ENCODE assay signal across 15 cellular contexts in genomic region chr1:109162626-109163025, GRCh38. TPM values are rescaled to one million over a fixed set of nuclear protein-coding genes. Genes with fewer than 3 reads are reported as not detected.
DNase-seq lines count a peak whose midpoint lies in the region; ATAC-seq, FAIRE-seq and TF ChIP-seq lines count a peak whose summit lies in the region.
"Had no signal": no experiment of that assay in that cellular context is flagged by ENCODE, and none has a peak within 500 bp of the region (broad histone marks: within the 10 kb centered on the region; RNA-seq: fewer than 3 reads in every experiment).

No MANE protein-coding gene starts in this region.

- intact Hi-C loops in CD8-positive, alpha-beta T cell (cut with DNase I, micrococcal nuclease), result no loop called here
- intact Hi-C loops in activated T-helper 1 cell treated with anti-CD3 and anti-CD28 coated beads, Interleukin-12 subunit alpha, Interleukin-12 subunit beta, Interleukin-2, Interleukin-4 antibody, amounts not matched to agents 30 ng/mL and 10 ng/mL and 1 ng/mL, durations not matched to agents 14 hours and 24 hours and 36 hours (cut with micrococcal nuclease), result loop anchor here (1.0 to 2.0 kb wide), 5 partner anchors 30 to 86 kb away; partner anchors contain the start of gene TAF13
- intact Hi-C loops in natural killer cell (cut with micrococcal nuclease), result no loop called here

- POLR2A ChIA-PET in A549 (lab: Yijun Ruan, JAX), result no interaction called here
- POLR2A ChIA-PET in CD8-positive, alpha-beta T cell (lab: Charles Lee), result interaction anchor here (1.2 kb wide), 1 partner anchor 51 kb away, joined by 4 read pairs; the partner anchor contains the start of gene SARS1

- no peak for TF ChIP-seq EP300 in A549 (IDR thresholded peaks at IDR 0.05)

- FAIRE-seq in A549 (lab: Jason Lieb, UNC) (no peak), D721Med (lab: Jason Lieb, UNC) (no peak)

- H3K27me3 ChIP-seq in CD8-positive, alpha-beta T cell (ENCODE audit: insufficient read depth, low read length), result no peaks in the 10 kb centered on the region
- H3K27me3 ChIP-seq: gastroesophageal sphincter had no signal

- peaks cover 1% of the 10 kb centered on the region for H3K36me3 Mint-ChIP-seq in CD8-positive, alpha-beta T cell
- H3K36me3 Mint-ChIP-seq in activated T-helper 1 cell treated with anti-CD3 and anti-CD28 coated beads, Interleukin-12 subunit alpha, Interleukin-12 subunit beta, Interleukin-2, Interleukin-4 antibody, amounts not matched to agents 30 ng/mL and 10 ng/mL and 1 ng/mL, durations not matched to agents 14 hours and 24 hours and 36 hours (ENCODE audit: low read depth), result peaks cover 8% of the 10 kb centered on the region
- no peaks in the 10 kb centered on the region for H3K36me3 Mint-ChIP-seq in natural killer cell

- no peak for TF ChIP-seq POLR2A in A549 (IDR thresholded peaks at IDR 0.05; ENCODE audit: low read length)

- TF ChIP-seq CTCF in A549 (IDR thresholded peaks at IDR 0.05) (no peak), natural killer cell (IDR thresholded peaks at IDR 0.05) (no peak), D721Med (IDR thresholded peaks at IDR 0.05; ENCODE audit: insufficient read depth, missing control alignments) (no peak)
- no peak for TF ChIP-seq CTCF in CD8-positive, alpha-beta T cell (IDR thresholded peaks at IDR 0.05)

- TF ChIP-seq RAD21 in A549 (conservative IDR thresholded peaks at IDR 0.05 in 1 of 2, IDR thresholded peaks at IDR 0.05 in 1 of 2), result no peak

- H3K36me3 ChIP-seq in CD8-positive, alpha-beta T cell (ENCODE audit: insufficient read depth, low read length), result no peaks in the 10 kb centered on the region
- H3K36me3 ChIP-seq: gastroesophageal sphincter had no signal

- H3K27ac Mint-ChIP-seq in CD8-positive, alpha-beta T cell, result peak overlapping the region; percentile 61
- peak overlapping the region; percentile 15 for H3K27ac Mint-ChIP-seq in activated T-helper 1 cell treated with anti-CD3 and anti-CD28 coated beads, Interleukin-12 subunit alpha, Interleukin-12 subunit beta, Interleukin-2, Interleukin-4 antibody, amounts not matched to agents 30 ng/mL and 10 ng/mL and 1 ng/mL, durations not matched to agents 14 hours and 24 hours and 36 hours
- H3K27ac Mint-ChIP-seq in natural killer cell, result peak overlapping the region; percentile 72 to 93
- H3K27ac Mint-ChIP-seq: activated naive CD4-positive, alpha-beta T cell treated with anti-CD3 and anti-CD28 coated beads for 36 hours had no signal

- H3K27ac ChIP-seq in A549, result peak overlapping the region in 1 of 2 experiments; percentile 47; a peak in 2 of 6 replicates
- H3K27ac ChIP-seq in CD8-positive, alpha-beta T cell (ENCODE audit: low read depth, low read length), result no peak overlapping the region

- peak overlapping the region; percentile 62 for H3K4me2 ChIP-seq in A549

- H3K4me3 ChIP-seq in A549, result no peak overlapping the region
- H3K4me3 ChIP-seq in CD8-positive, alpha-beta T cell (ENCODE audit: low read depth, low read length), result no peak overlapping the region
- H3K4me3 ChIP-seq: gastroesophageal sphincter had no signal

- DNase-seq in A549 (ENCODE audit: low read depth in 1 of 2, low spot score in 1 of 2), result no peak
- DNase-seq in CD8-positive, alpha-beta T cell, result no peak
- no peak for DNase-seq in activated T-helper 1 cell treated with anti-CD3 and anti-CD28 coated beads, Interleukin-12 subunit alpha, Interleukin-12 subunit beta, Interleukin-2, Interleukin-4 antibody, amounts not matched to agents 30 ng/mL and 10 ng/mL and 1 ng/mL, durations not matched to agents 14 hours and 24 hours and 36 hours (ENCODE audit: low spot score)
- DNase-seq in natural killer cell, result no peak
- no peak for DNase-seq in cerebellum (ENCODE audit: low spot score)
- no peak for DNase-seq in D721Med (ENCODE audit: insufficient read length, low spot score)
- DNase-seq: activated CD4-positive, CD25-positive, alpha-beta regulatory T cell treated with anti-CD3 and anti-CD28 coated beads, Interleukin-2, amount 50 U/mL, for 72 hours; cortex of kidney; NCI-H1048; NCI-H510A had no signal

- no peaks in the 10 kb centered on the region for H3K27me3 Mint-ChIP-seq in CD8-positive, alpha-beta T cell (ENCODE audit: low read depth)
- H3K27me3 Mint-ChIP-seq in activated T-helper 1 cell treated with anti-CD3 and anti-CD28 coated beads, Interleukin-12 subunit alpha, Interleukin-12 subunit beta, Interleukin-2, Interleukin-4 antibody, amounts not matched to agents 30 ng/mL and 10 ng/mL and 1 ng/mL, durations not matched to agents 14 hours and 24 hours and 36 hours (ENCODE audit: insufficient read depth), result peaks cover 3% of the 10 kb centered on the region
- H3K27me3 Mint-ChIP-seq in natural killer cell (ENCODE audit: low read depth in 2 of 2), result no peaks in the 10 kb centered on the region

- H3K4me3 Mint-ChIP-seq in CD8-positive, alpha-beta T cell, result no peak overlapping the region
- no peak overlapping the region for H3K4me3 Mint-ChIP-seq in activated T-helper 1 cell treated with anti-CD3 and anti-CD28 coated beads, Interleukin-12 subunit alpha, Interleukin-12 subunit beta, Interleukin-2, Interleukin-4 antibody, amounts not matched to agents 30 ng/mL and 10 ng/mL and 1 ng/mL, durations not matched to agents 14 hours and 24 hours and 36 hours
- peak overlapping the region; percentile 87 for H3K4me3 Mint-ChIP-seq in natural killer cell
- H3K4me3 Mint-ChIP-seq: activated naive CD4-positive, alpha-beta T cell treated with anti-CD3 and anti-CD28 coated beads for 36 hours; neural crest cell had no signal

- H3K4me1 ChIP-seq in A549, result peaks cover 13% of the 10 kb centered on the region
- peaks cover 12% of the 10 kb centered on the region for H3K4me1 ChIP-seq in CD8-positive, alpha-beta T cell (ENCODE audit: insufficient read depth, low read length)

- H3K9me3 Mint-ChIP-seq in CD8-positive, alpha-beta T cell, result no peaks in the 10 kb centered on the region
- no peaks in the 10 kb centered on the region for H3K9me3 Mint-ChIP-seq in activated T-helper 1 cell treated with anti-CD3 and anti-CD28 coated beads, Interleukin-12 subunit alpha, Interleukin-12 subunit beta, Interleukin-2, Interleukin-4 antibody, amounts not matched to agents 30 ng/mL and 10 ng/mL and 1 ng/mL, durations not matched to agents 14 hours and 24 hours and 36 hours
- no peaks in the 10 kb centered on the region for H3K9me3 Mint-ChIP-seq in natural killer cell
- H3K9me3 Mint-ChIP-seq: activated naive CD4-positive, alpha-beta T cell treated with anti-CD3 and anti-CD28 coated beads for 36 hours; neural crest cell had no signal

- CTCF ChIA-PET in A549 (lab: Yijun Ruan, JAX), result interaction anchor here (0.6 to 1.7 kb wide), 3 partner anchors 10 to 50 kb away, joined by 3 to 7 read pairs (median 6); a partner anchor contains a TSS
- CTCF ChIA-PET in CD8-positive, alpha-beta T cell (lab: Charles Lee), result interaction anchor here (0.6 to 1.5 kb wide), 2 partner anchors 9 to 660 kb away, joined by 3 read pairs; no protein-coding TSS in a partner anchor

- no peaks in the 10 kb centered on the region for H3K9me3 ChIP-seq in A549
- H3K9me3 ChIP-seq in CD8-positive, alpha-beta T cell (ENCODE audit: low read length), result no peaks in the 10 kb centered on the region
- H3K9me3 ChIP-seq: gastroesophageal sphincter had no signal

- ATAC-seq in A549 (no peak), natural killer cell (peak; percentile 51 to 69 (median 61)), HG02852 (IDR thresholded peaks at IDR 0.05; ENCODE audit: unreplicated experiment) (no peak), HG02798 (IDR thresholded peaks at IDR 0.05; ENCODE audit: poor library complexity, unreplicated experiment) (no peak)
- no peak for ATAC-seq in CD8-positive, alpha-beta T cell

- H3K4me1 Mint-ChIP-seq in CD8-positive, alpha-beta T cell (ENCODE audit: low read depth), result peaks cover 12% of the 10 kb centered on the region
- H3K4me1 Mint-ChIP-seq in activated T-helper 1 cell treated with anti-CD3 and anti-CD28 coated beads, Interleukin-12 subunit alpha, Interleukin-12 subunit beta, Interleukin-2, Interleukin-4 antibody, amounts not matched to agents 30 ng/mL and 10 ng/mL and 1 ng/mL, durations not matched to agents 14 hours and 24 hours and 36 hours (ENCODE audit: low read depth), result peaks cover 30% of the 10 kb centered on the region
- peaks cover 20% of the 10 kb centered on the region in 2 donors for H3K4me1 Mint-ChIP-seq in natural killer cell

TF ChIP-seq in A549, 52 proteins besides CTCF, POLR2A, EP300 and RAD21 (continues in another document):
- TF ChIP-seq CHD4 (IDR thresholded peaks at IDR 0.05; ENCODE audit: borderline replicate concordance) (no peak), RCOR1 (IDR thresholded peaks at IDR 0.05; ENCODE audit: low read depth, low read length) (no peak), HOXA7 (CRISPR knock-in tag; IDR thresholded peaks at IDR 0.05) (no peak), ZC3H11A (IDR thresholded peaks at IDR 0.05) (no peak)

RNA-seq across cellular contexts. Expression of gene ELAPOR1, which starts 48.7 kb away (rescaled TPM):
- 0.56 and 0.69 TPM in 2 replicates for polyA plus RNA-seq in A549 (2011; rRNA removed)
- 0.32 and 0.35 TPM in 2 replicates for polyA plus RNA-seq in A549 (2012; cell fraction: cytosol; rRNA removed)
- polyA plus RNA-seq in A549 (2012; cell fraction: nucleus; rRNA removed), result 0.44 and 0.61 TPM in 2 replicates
- 0.37 to 0.96 TPM (median 0.52 TPM) in 3 replicates for polyA plus RNA-seq in A549 (2017; fragmentation: RNase III; extraction: RNeasy Plus Mini Kit Qiagen cat#74134 plus additional on column Dnase treatment)
- polyA minus RNA-seq in A549 (2011; rRNA and poly(A)+ RNA removed), result 1.0 TPM in 2 replicates
- total RNA-seq in CD8-positive, alpha-beta T cell, result 1 to 10 TPM; 5.0 to 6.8 TPM
- total RNA-seq in activated T-helper 1 cell treated with anti-CD3 and anti-CD28 coated beads, Interleukin-12 subunit alpha, Interleukin-12 subunit beta, Interleukin-2, Interleukin-4 antibody, amounts not matched to agents 30 ng/mL and 10 ng/mL and 1 ng/mL, durations not matched to agents 14 hours and 24 hours and 36 hours, result 32.7 and 38.5 TPM in 2 replicates
- total RNA-seq in natural killer cell, result 1 to 10 TPM; 6.2 to 8.3 (median 6.3) TPM
- 6.4 TPM for total RNA-seq in cerebellum

RNA-seq across cellular contexts. Expression of gene SARS1, which starts 51.1 kb away (rescaled TPM):
- polyA plus RNA-seq in A549 (2011; rRNA removed) (152 and 158 TPM in 2 replicates), A549 (2017; fragmentation: RNase III; extraction: RNeasy Plus Mini Kit Qiagen cat#74134 plus additional on column Dnase treatment) (98.0 to 106 TPM (median 103 TPM) in 3 replicates)
- polyA plus RNA-seq in A549 (2012; cell fraction: cytosol; rRNA removed), result 70.6 and 73.4 TPM in 2 replicates
- 66.8 and 84.3 TPM in 2 replicates for polyA plus RNA-seq in A549 (2012; cell fraction: nucleus; rRNA removed)
- 93.4 and 105 TPM in 2 replicates for polyA minus RNA-seq in A549 (2011; rRNA and poly(A)+ RNA removed)
- 100 to 1,000 TPM; 113 to 118 TPM for total RNA-seq in CD8-positive, alpha-beta T cell
- total RNA-seq in activated T-helper 1 cell treated with anti-CD3 and anti-CD28 coated beads, Interleukin-12 subunit alpha, Interleukin-12 subunit beta, Interleukin-2, Interleukin-4 antibody, amounts not matched to agents 30 ng/mL and 10 ng/mL and 1 ng/mL, durations not matched to agents 14 hours and 24 hours and 36 hours, result 147 and 154 TPM in 2 replicates
- total RNA-seq in natural killer cell (100 to 1,000 TPM in 2 of 3 donors, 10 to 100 TPM in 1; 95.6 to 122 (median 106) TPM), cerebellum (81.8 TPM)

Comparison
In these comparisons a context has a peak if more than half of its experiments do, and no peak if none do; other contexts are left out.
1. ATAC-seq: peak in natural killer cell (3 of 3); none in A549 (0 of 2), CD8-positive, alpha-beta T cell (single experiment), HG02852 (single experiment) and HG02798 (single experiment).
2. H3K27ac Mint-ChIP-seq: peak in every context shown above with its lines; median percentile 82 in natural killer cell; 61 in CD8-positive, alpha-beta T cell; 15 in activated T-helper 1 cell treated with anti-CD3 and anti-CD28 coated beads, Interleukin-12 subunit alpha, Interleukin-12 subunit beta, Interleukin-2, Interleukin-4 antibody, amounts not matched to agents 30 ng/mL and 10 ng/mL and 1 ng/mL, durations not matched to agents 14 hours and 24 hours and 36 hours.